Comparison of ENCODE assay signal across 18 cellular contexts in genomic region chr9:127188396-127188795, GRCh38.
DNase-seq lines count a peak whose midpoint lies in the region; ATAC-seq, FAIRE-seq and TF ChIP-seq lines count a peak whose summit lies in the region.
"Had no signal": no experiment of that assay in that cellular context is flagged by ENCODE, and none has a peak within 500 bp of the region (broad histone marks: within the 10 kb centered on the region; RNA-seq: fewer than 3 reads in every experiment).

No MANE protein-coding gene starts in this region.

- FAIRE-seq in astrocyte (lab: Jason Lieb, UNC): no peak
- FAIRE-seq in kidney (lab: Jason Lieb, UNC): no peak
- FAIRE-seq: TTC549 had no signal

- H3K9ac ChIP-seq in astrocyte (ENCODE audit: low read length) (no peak overlapping the region), kidney (ENCODE audit: low read length in 2 of 2) (no peak overlapping the region)

- H3K9me3 Mint-ChIP-seq in HFFc6 (no peaks in the 10 kb centered on the region), astrocyte (ENCODE audit: unreplicated experiment) (peaks cover 5% of the 10 kb centered on the region)
- H3K9me3 Mint-ChIP-seq in stimulated activated effector memory CD8-positive, alpha-beta T cell treated with anti-CD3 and anti-CD28 coated beads, Interleukin-12 subunit alpha, Interleukin-12 subunit beta, amount 100 ng/mL, for 72 hours: no peaks in the 10 kb centered on the region
- H3K9me3 Mint-ChIP-seq: naive B cell had no signal

- H3K27ac Mint-ChIP-seq in HFFc6 (peak overlapping the region; percentile 33; the same call in 1 of the 2 replicates), astrocyte (ENCODE audit: unreplicated experiment) (no peak overlapping the region)
- H3K27ac Mint-ChIP-seq in stimulated activated effector memory CD8-positive, alpha-beta T cell treated with anti-CD3 and anti-CD28 coated beads, Interleukin-12 subunit alpha, Interleukin-12 subunit beta, amount 100 ng/mL, for 72 hours: no peak overlapping the region

- no peaks in the 10 kb centered on the region for H3K79me2 ChIP-seq in astrocyte (ENCODE audit: insufficient read depth, low read length)

- TF ChIP-seq EP300 in stomach (IDR thresholded peaks at IDR 0.05): no peak

- 89 to 97% (median 96%) methylated on average over 4 of the region's 4 CpGs for WGBS in stomach, 5 donors

- H2AFZ ChIP-seq in astrocyte (ENCODE audit: low read depth, low read length): no peak overlapping the region

- H3K4me1 ChIP-seq in astrocyte (ENCODE audit: insufficient read depth, low read length) (peaks cover 25% of the 10 kb centered on the region), kidney (ENCODE audit: control insufficient read depth in 1 of 2, insufficient read depth in 1 of 2, low read depth in 1 of 2, low read length in 2 of 2) (peaks cover 8 to 14% of the 10 kb centered on the region in 2 donors), stomach (peaks cover 25 to 48% (median 34%) of the 10 kb centered on the region in 4 donors)

- H3K4me2 ChIP-seq in astrocyte (ENCODE audit: low read length): peak overlapping the region; percentile 66

- H3K27me3 ChIP-seq in astrocyte (ENCODE audit: insufficient read depth, low read length): peaks cover 21% of the 10 kb centered on the region
- no peaks in the 10 kb centered on the region for H3K27me3 ChIP-seq in stomach
- H3K27me3 ChIP-seq: cardiac muscle cell had no signal

- intact Hi-C loops in kidney (cut with DNase I): no loop called here
- intact Hi-C loops in stomach (cut with DNase I; ENCODE audit: low total_unique reads): no loop called here

- no peak for TF ChIP-seq CTCF in HFFc6 (IDR thresholded peaks at IDR 0.05)
- TF ChIP-seq CTCF in astrocyte (IDR thresholded peaks at IDR 0.05; ENCODE audit: insufficient read depth, low read depth, low read length): no peak
- no peak for TF ChIP-seq CTCF in kidney (IDR thresholded peaks at IDR 0.05; ENCODE audit: borderline replicate concordance, extremely low read depth, insufficient read depth)
- TF ChIP-seq CTCF in stomach (IDR thresholded peaks at IDR 0.05): no peak

- no peak overlapping the region for H3K4me3 ChIP-seq in astrocyte (ENCODE audit: insufficient read depth, low read depth, low read length)
- H3K4me3 ChIP-seq in kidney (ENCODE audit: low read length in 2 of 2): no peak overlapping the region
- H3K4me3 ChIP-seq in stomach: no peak overlapping the region
- H3K4me3 ChIP-seq: cardiac muscle cell had no signal

- H3K4me1 Mint-ChIP-seq in HFFc6 (ENCODE audit: low read depth) (peaks cover 52% of the 10 kb centered on the region), astrocyte (ENCODE audit: low read depth, unreplicated experiment) (peaks cover 21% of the 10 kb centered on the region)
- H3K4me1 Mint-ChIP-seq in stimulated activated effector memory CD8-positive, alpha-beta T cell treated with anti-CD3 and anti-CD28 coated beads, Interleukin-12 subunit alpha, Interleukin-12 subunit beta, amount 100 ng/mL, for 72 hours: peaks cover 5% of the 10 kb centered on the region

- no peaks in the 10 kb centered on the region for H4K20me1 ChIP-seq in astrocyte (ENCODE audit: insufficient read depth, low read length)

- TF ChIP-seq POLR2A in stomach (IDR thresholded peaks at IDR 0.05): no peak

- no peaks in the 10 kb centered on the region for H3K36me3 Mint-ChIP-seq in HFFc6 (ENCODE audit: low read depth)
- no peaks in the 10 kb centered on the region for H3K36me3 Mint-ChIP-seq in astrocyte (ENCODE audit: low read depth, unreplicated experiment)
- H3K36me3 Mint-ChIP-seq in stimulated activated effector memory CD8-positive, alpha-beta T cell treated with anti-CD3 and anti-CD28 coated beads, Interleukin-12 subunit alpha, Interleukin-12 subunit beta, amount 100 ng/mL, for 72 hours: no peaks in the 10 kb centered on the region

- DNase-seq in HFFc6: no peak
- DNase-seq in astrocyte (ENCODE audit: low read depth): no peak
- DNase-seq in kidney: peak; percentile 55
- no peak for DNase-seq in stomach
- no peak for DNase-seq in stimulated activated effector memory CD8-positive, alpha-beta T cell treated with anti-CD3 and anti-CD28 coated beads, Interleukin-12 subunit alpha, Interleukin-12 subunit beta, amount 100 ng/mL, for 72 hours (ENCODE audit: low spot score in 2 of 2)
- DNase-seq in AG08395 (ENCODE audit: low spot score): no peak
- DNase-seq: activated CD4-positive, alpha-beta T cell treated with anti-CD3 and anti-CD28 coated beads for 48 hours; COR-L47; erythroblast; KBM-7; naive B cell; NCI-H1930; NCI-H446 treated with DMSO at 0.1 percent for 48 hours; NK-92 treated with Interleukin-12 subunit alpha and Interleukin-12 subunit beta, amount 100 ng/mL, for 24 hours; substantia nigra had no signal

- H3K4me3 Mint-ChIP-seq in HFFc6 (no peak overlapping the region), astrocyte (ENCODE audit: unreplicated experiment) (no peak overlapping the region)
- no peak overlapping the region for H3K4me3 Mint-ChIP-seq in stimulated activated effector memory CD8-positive, alpha-beta T cell treated with anti-CD3 and anti-CD28 coated beads, Interleukin-12 subunit alpha, Interleukin-12 subunit beta, amount 100 ng/mL, for 72 hours
- H3K4me3 Mint-ChIP-seq: naive B cell had no signal

- H3K36me3 ChIP-seq in astrocyte (ENCODE audit: insufficient read depth, low read length) (no peaks in the 10 kb centered on the region), kidney (ENCODE audit: control insufficient read depth in 1 of 2, insufficient read depth in 2 of 2, low read length in 2 of 2) (no peaks in the 10 kb centered on the region), stomach (peaks cover 0 to 10% (median 3%) of the 10 kb centered on the region in 4 donors)
- H3K36me3 ChIP-seq: cardiac muscle cell had no signal

- H3K9me3 ChIP-seq in astrocyte (ENCODE audit: insufficient read depth, low read depth, low read length): no peaks in the 10 kb centered on the region
- H3K9me3 ChIP-seq in kidney (ENCODE audit: control insufficient read depth in 1 of 2, low read length in 2 of 2): no peaks in the 10 kb centered on the region
- H3K9me3 ChIP-seq in stomach: no peaks in the 10 kb centered on the region

- H3K27me3 Mint-ChIP-seq in HFFc6 (ENCODE audit: insufficient read depth) (peaks cover 4% of the 10 kb centered on the region; the same call in 1 of the 2 replicates), astrocyte (ENCODE audit: low read depth, unreplicated experiment) (peaks cover 22% of the 10 kb centered on the region)
- H3K27me3 Mint-ChIP-seq: naive B cell had no signal

- ATAC-seq in HG03432 (IDR thresholded peaks at IDR 0.05; ENCODE audit: unreplicated experiment): no peak
- no peak for ATAC-seq in stimulated activated effector memory CD8-positive, alpha-beta T cell treated with anti-CD3 and anti-CD28 coated beads, Interleukin-12 subunit alpha, Interleukin-12 subunit beta, amount 100 ng/mL, for 72 hours

- H3K27ac ChIP-seq in astrocyte (ENCODE audit: low read depth, low read length) (no peak overlapping the region), kidney (ENCODE audit: low read depth in 2 of 2, low read length in 2 of 2) (no peak overlapping the region), stomach (peak overlapping the region in 4 of 5 donors; percentile 77 to 86 (median 86))
- H3K27ac ChIP-seq: cardiac muscle cell had no signal

Comparison
In these comparisons a context has a peak if more than half of its experiments do, and no peak if none do; other contexts are left out.
1. H3K27ac ChIP-seq: peak in stomach (4 of 5); none in astrocyte (single experiment) and kidney (0 of 2).